ENCODE assay signal across 22 cellular contexts in genomic region chr12:53740130-53740491, GRCh38. TPM values are rescaled to one million over a fixed set of nuclear protein-coding genes. Genes with fewer than 3 reads are reported as not detected.
DNase-seq lines count a peak whose midpoint lies in the region; ATAC-seq and TF ChIP-seq lines count a peak whose summit lies in the region.
"Had no signal": no experiment of that assay in that cellular context is flagged by ENCODE, and none has a peak within 500 bp of the region (broad histone marks: within the 10 kb centered on the region; RNA-seq: fewer than 3 reads in every experiment).

No MANE protein-coding gene starts in this region.

- no peak overlapping the region for H3K9ac ChIP-seq in endodermal cell (ENCODE audit: extremely low read depth, low read length, poor library complexity, severe bottlenecking)

- no peaks in the 10 kb centered on the region for H3K9me3 ChIP-seq in heart left ventricle
- H3K9me3 ChIP-seq in endodermal cell (ENCODE audit: control insufficient read depth, low read length) = no peaks in the 10 kb centered on the region
- no peaks in the 10 kb centered on the region for H3K9me3 ChIP-seq in gastrocnemius medialis
- H3K9me3 ChIP-seq: sigmoid colon had no signal

- H3K4me1 Mint-ChIP-seq in endodermal cell = peaks cover 13% of the 10 kb centered on the region

- H3K27me3 ChIP-seq in heart left ventricle = peaks cover 0 to 75% (median 41%) of the 10 kb centered on the region in 9 donors
- peaks cover 99% of the 10 kb centered on the region for H3K27me3 ChIP-seq in endodermal cell (ENCODE audit: control insufficient read depth, insufficient read depth, low read length, poor library complexity, severe bottlenecking)
- peaks cover 18 to 33% (median 29%) of the 10 kb centered on the region in 3 donors for H3K27me3 ChIP-seq in gastrocnemius medialis

- no peaks in the 10 kb centered on the region for H3K36me3 Mint-ChIP-seq in endodermal cell (ENCODE audit: low read depth)
- H3K36me3 Mint-ChIP-seq: type B pancreatic cell had no signal

- in situ Hi-C loops in gastrocnemius medialis (cut with MboI; ENCODE audit: low sequenced_read_pairs in 4 of 4) = loop anchor here (5.0 kb wide), 2 partner anchors 38 to 198 kb away; no protein-coding TSS in a partner anchor

- no peak overlapping the region for H3K27ac Mint-ChIP-seq in endodermal cell
- H3K27ac Mint-ChIP-seq: type B pancreatic cell had no signal

- H3K36me3 ChIP-seq in heart left ventricle (no peaks in the 10 kb centered on the region), endodermal cell (ENCODE audit: control insufficient read depth, insufficient read depth, low read length) (no peaks in the 10 kb centered on the region), gastrocnemius medialis (no peaks in the 10 kb centered on the region)
- H3K36me3 ChIP-seq: sigmoid colon had no signal

- ATAC-seq in heart left ventricle (no peak), gastrocnemius medialis (no peak), GM18907 (IDR thresholded peaks at IDR 0.05; ENCODE audit: unreplicated experiment) (no peak)
- ATAC-seq: Panc1 had no signal

- intact Hi-C loops in heart left ventricle (cut with DNase I) = loop anchor here in 5 of 10 donors (5.0 to 10.0 kb wide), 3 partner anchors 195 to 205 kb away; no protein-coding TSS in a partner anchor
- intact Hi-C loops in cardiac septum (cut with DNase I) = loop anchor here (10.0 kb wide), 1 partner anchor 195 kb away; no protein-coding TSS in a partner anchor
- intact Hi-C loops in gastrocnemius medialis (cut with DNase I; ENCODE audit: low total_unique reads) = no loop called here

- DNase-seq in heart left ventricle (no peak), cardiac septum (ENCODE audit: low spot score) (no peak), NB4 (ENCODE audit: low read depth) (no peak), endodermal cell (no peak), gastrocnemius medialis (no peak), midbrain (lab: John Stamatoyannopoulos, UW) (no peak)
- DNase-seq in activated T-cell treated with anti-CD3 and anti-CD28 coated beads, Interleukin-2, amount 50 U/mL, for 48 hours = no peak
- DNase-seq: ACHN; activated CD4-positive, CD25-positive, alpha-beta regulatory T cell treated with anti-CD3 and anti-CD28 coated beads, Interleukin-2, amount 50 U/mL, for 72 hours; activated effector memory CD4-positive, alpha-beta T cell treated with Interleukin-2 at 50 U/mL for 16 hours; amniotic stem cell; cerebellar nuclear complex; NCI-H2107; NCI-H526 treated with DMSO at 0.1 percent for 48 hours; sigmoid colon; stimulated activated naive CD4-positive, alpha-beta T cell treated with Interleukin-2 at 50 U/mL for 16 hours had no signal

- no peaks in the 10 kb centered on the region for H3K27me3 Mint-ChIP-seq in endodermal cell (ENCODE audit: insufficient read depth)
- H3K27me3 Mint-ChIP-seq: type B pancreatic cell had no signal

- peak overlapping the region; percentile 56 for H3K4me3 Mint-ChIP-seq in endodermal cell

- no peak for TF ChIP-seq CTCF in heart left ventricle (IDR thresholded peaks at IDR 0.05)
- peak; percentile 7 for TF ChIP-seq CTCF in NB4 (IDR thresholded peaks at IDR 0.05; ENCODE audit: low read depth, low read length)
- no peak for TF ChIP-seq CTCF in endodermal cell (conservative IDR thresholded peaks at IDR 0.05)
- TF ChIP-seq CTCF in gastrocnemius medialis (IDR thresholded peaks at IDR 0.05 in 4 of 5, conservative IDR thresholded peaks at IDR 0.05 in 1 of 5) = no peak

- WGBS in heart left ventricle, 4 donors = 71 to 79% (median 75%) methylated on average over 3 of the region's 3 CpGs
- WGBS in endodermal cell (ENCODE audit: insufficient coverage in 1 of 2, insufficient read length in 1 of 2), 2 experiments = 88 to 89% methylated on average over 3 of the region's 3 CpGs

- peaks cover 0 to 30% (median 11%) of the 10 kb centered on the region in 12 donors for H3K4me1 ChIP-seq in heart left ventricle
- H3K4me1 ChIP-seq in endodermal cell (ENCODE audit: control insufficient read depth, insufficient read depth, low read length) = no peaks in the 10 kb centered on the region
- peaks cover 4 to 11% of the 10 kb centered on the region in 2 donors for H3K4me1 ChIP-seq in gastrocnemius medialis

- no peaks in the 10 kb centered on the region for H3K9me3 Mint-ChIP-seq in endodermal cell
- H3K9me3 Mint-ChIP-seq: type B pancreatic cell had no signal

- H3K4me3 ChIP-seq in heart left ventricle (peak overlapping the region in 9 of 12 donors; percentile 13 to 52 (median 31)), NB4 (ENCODE audit: low read depth, low read length) (no peak overlapping the region), endodermal cell (ENCODE audit: low read length) (no peak overlapping the region), gastrocnemius medialis (peak overlapping the region in 3 of 4 donors; percentile 15 to 37 (median 21))

- H3K27ac ChIP-seq in heart left ventricle = no peak overlapping the region
- no peak overlapping the region for H3K27ac ChIP-seq in endodermal cell (ENCODE audit: low read depth, low read length)
- H3K27ac ChIP-seq in gastrocnemius medialis = no peak overlapping the region
- H3K27ac ChIP-seq: HL-60, sigmoid colon had no signal

- no peak for TF ChIP-seq POLR2A in heart left ventricle (IDR thresholded peaks at IDR 0.05)
- no peak for TF ChIP-seq POLR2A in NB4 (IDR thresholded peaks at IDR 0.05; ENCODE audit: extremely low read depth, insufficient read length)
- TF ChIP-seq POLR2A in gastrocnemius medialis (IDR thresholded peaks at IDR 0.05) = no peak

RNA-seq across cellular contexts. Expression of gene CISTR, which starts 11.7 kb away (rescaled TPM):
- total RNA-seq in heart left ventricle (1 to 10 TPM in 7 of 9 donors, under 1 TPM in 1, not detected in 1; 0.68 to 4.4 (median 2.3) TPM), cardiac septum (0.75 TPM), endodermal cell (not detected), gastrocnemius medialis (not detected)
- 1 to 10 TPM in 1 of 2 donors, under 1 TPM in 1; 0.24 to 2.5 TPM for polyA plus RNA-seq in heart left ventricle
- polyA plus RNA-seq in endodermal cell (2013, experiment 1 of 2) = not detected
- polyA plus RNA-seq in endodermal cell (2013, experiment 2 of 2) = not detected
- total RNA-seq: liver, osteoblast, sigmoid colon had no signal
- polyA plus RNA-seq: liver, sigmoid colon had no signal

RNA-seq across cellular contexts. Expression of gene CALCOCO1, which starts 12.9 kb away (rescaled TPM):
- total RNA-seq in heart left ventricle (100 to 1,000 TPM; 183 to 352 (median 205) TPM), cardiac septum (158 TPM), endodermal cell (10 to 100 TPM; 41.4 to 45.7 TPM), gastrocnemius medialis (100 to 1,000 TPM; 158 to 385 (median 239) TPM)
- polyA plus RNA-seq in heart left ventricle = 100 to 1,000 TPM in 1 of 2 donors, 10 to 100 TPM in 1; 86.7 to 178 TPM
- 72.2 TPM for polyA plus RNA-seq in endodermal cell (2013, experiment 1 of 2)
- 59.0 TPM for polyA plus RNA-seq in endodermal cell (2013, experiment 2 of 2)

Comparison
In these comparisons a context has a peak if more than half of its experiments do, and no peak if none do; other contexts are left out.
1. H3K4me3 ChIP-seq: peak in heart left ventricle (9 of 12) and gastrocnemius medialis (3 of 4); none in NB4 (single experiment) and endodermal cell (single experiment).